8 cellular contexts compared by ENCODE assay signal in the genomic region with DNA sequence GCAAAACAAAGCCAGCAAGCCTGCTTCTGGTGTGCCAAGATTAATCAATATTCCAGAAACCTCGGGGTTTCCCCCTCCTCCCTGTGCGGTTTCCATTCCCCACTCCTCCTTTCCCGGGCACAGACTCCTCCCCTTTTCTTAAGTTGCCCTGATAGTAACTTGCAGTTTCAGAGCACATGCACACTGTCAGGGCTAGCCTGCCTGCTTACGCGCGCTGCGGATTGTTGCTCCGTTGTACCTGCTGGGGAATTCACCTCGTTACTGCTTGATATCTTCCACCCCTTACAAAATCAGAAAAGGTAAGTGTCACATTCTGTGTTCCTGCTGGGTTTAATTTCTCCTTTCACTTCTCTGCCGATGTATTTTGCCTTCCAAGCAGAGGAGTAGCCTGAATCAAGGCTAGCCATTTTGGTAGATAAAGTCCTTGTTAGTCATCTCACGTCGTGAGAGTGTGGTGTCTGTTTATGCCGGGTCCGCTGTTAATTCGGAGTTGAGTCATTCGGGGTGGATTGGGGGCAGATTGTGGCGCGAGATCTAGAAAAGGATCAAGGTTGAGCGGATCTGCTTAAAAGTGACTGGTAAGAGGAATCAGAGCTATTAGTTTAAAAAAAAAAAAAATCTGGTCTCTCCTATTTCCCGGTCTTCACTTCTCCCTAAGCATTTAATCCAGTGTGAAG. TPM values are rescaled to one million over a fixed set of nuclear protein-coding genes. Genes with fewer than 3 reads are reported as not detected.
A peak's percentile ranks its signal among the peaks of the same experiment; 100 is the strongest.
DNase-seq lines count a peak whose midpoint lies in the region; ATAC-seq lines count a peak whose summit lies in the region.

A gene (plus strand): TSS at position 170 of the 677 bp plus-strand sequence. CDS start 1,818 bp downstream, outside the sequence.

- intact Hi-C loops in left colon (cut with DNase I, micrococcal nuclease): no loop called here

- peak within 1 kb of the TSS; percentile 87 for H3K27ac ChIP-seq in cingulate gyrus (ENCODE audit: low read depth, low read length)

- DNase-seq in DMS53 treated with DMSO at 0.1 percent for 48 hours (lab: John Stamatoyannopoulos, UW; ENCODE audit: unreplicated experiment) (peak; percentile 5), SK-N-DZ (ENCODE audit: low spot score) (peak; percentile 68), left colon (peak; percentile 24 to 26), NCI-H345 treated with DMSO at 0.1 percent for 48 hours (lab: John Stamatoyannopoulos, UW; ENCODE audit: unreplicated experiment) (no peak)
- DNase-seq in stimulated activated CD4-positive, alpha-beta T cell treated with anti-CD3 and anti-CD28 coated beads, Interleukin-15, amount 100 ng/mL, for 48 hours (ENCODE audit: low read depth in 2 of 2): peak; percentile 33 to 42

- ATAC-seq in GM19463 (IDR thresholded peaks at IDR 0.05; ENCODE audit: unreplicated experiment) (peak; percentile 90), HG03520 (IDR thresholded peaks at IDR 0.05; ENCODE audit: unreplicated experiment) (peak; percentile 85), left colon (peak; percentile 76)

RNA-seq across cellular contexts. Expression of the gene that starts here (rescaled TPM):
- 0.79 and 1.1 TPM in 2 replicates for polyA plus RNA-seq in SK-N-DZ (2014; cell fraction: cytosol; rRNA removed)
- polyA plus RNA-seq in SK-N-DZ (2014; cell fraction: nucleus; rRNA removed): 1.7 and 4.1 TPM in 2 replicates
- total RNA-seq in left colon: 1 to 10 TPM; 1.8 to 2.2 TPM
